Comparison of ENCODE assay signal across 16 cellular contexts in genomic region chr4:95529941-95530340, GRCh38. TPM values are rescaled to one million over a fixed set of nuclear protein-coding genes. Genes with fewer than 3 reads are reported as not detected.
DNase-seq lines count a peak whose midpoint lies in the region; ATAC-seq and TF ChIP-seq lines count a peak whose summit lies in the region.
"Had no signal": no experiment of that assay in that cellular context is flagged by ENCODE, and none has a peak within 500 bp of the region (broad histone marks: within the 10 kb centered on the region; RNA-seq: fewer than 3 reads in every experiment).

No MANE protein-coding gene starts in this region.

- DNase-seq in DND-41, result no peak
- no peak for DNase-seq in chondrocyte (ENCODE audit: low spot score)
- DNase-seq in osteocyte (ENCODE audit: extremely low spot score, unreplicated experiment), result no peak
- no peak for DNase-seq in ureter (ENCODE audit: low spot score)
- no peak for DNase-seq in SIG-M5 treated with dmso at 0.1 percent for 504 hours (lab: John Stamatoyannopoulos, UW; ENCODE audit: unreplicated experiment)
- no peak for DNase-seq in T-helper 9 cell
- DNase-seq: AML-193; Caco-2; CD4-positive, alpha-beta T cell; GF-D8; H9 had no signal

- no peaks in the 10 kb centered on the region for H3K9me3 Mint-ChIP-seq in chondrocyte (ENCODE audit: low read depth)
- H3K9me3 Mint-ChIP-seq in osteocyte (ENCODE audit: unreplicated experiment), result no peaks in the 10 kb centered on the region
- H3K9me3 Mint-ChIP-seq: CD4-positive, alpha-beta T cell; H9; IgD-negative memory B cell had no signal

- peak overlapping the region; percentile 74 for H3K27ac Mint-ChIP-seq in chondrocyte (ENCODE audit: unreplicated experiment)
- peak overlapping the region; percentile 38 for H3K27ac Mint-ChIP-seq in osteocyte (ENCODE audit: unreplicated experiment)
- H3K27ac Mint-ChIP-seq: CD4-positive, alpha-beta T cell; H9; IgD-negative memory B cell had no signal

- H3K4me2 ChIP-seq in DND-41 (ENCODE audit: insufficient read depth, low read length), result peak overlapping the region; percentile 54
- H3K4me2 ChIP-seq in KMS-11, result peak overlapping the region; percentile 36
- H3K4me2 ChIP-seq: A549 had no signal

- H3K9me3 ChIP-seq in DND-41 (ENCODE audit: insufficient read depth, low read length, severe bottlenecking), result no peaks in the 10 kb centered on the region
- H3K9me3 ChIP-seq: A549, Caco-2 had no signal

- H3K4me3 Mint-ChIP-seq in chondrocyte (ENCODE audit: unreplicated experiment) (no peak overlapping the region), osteocyte (ENCODE audit: unreplicated experiment) (no peak overlapping the region)
- H3K4me3 Mint-ChIP-seq: CD4-positive, alpha-beta T cell; H9; IgD-negative memory B cell had no signal

- H3K27ac ChIP-seq in DND-41 (ENCODE audit: low read length) (peak overlapping the region; percentile 96), KMS-11 (no peak overlapping the region)
- H3K27ac ChIP-seq: A549, C4-2B had no signal

- H3K36me3 ChIP-seq in DND-41 (ENCODE audit: insufficient read depth, low read length), result no peaks in the 10 kb centered on the region
- no peaks in the 10 kb centered on the region for H3K36me3 ChIP-seq in KMS-11 (ENCODE audit: insufficient read depth)

- H3K79me2 ChIP-seq in DND-41 (ENCODE audit: insufficient read depth, low read length) (no peaks in the 10 kb centered on the region), KMS-11 (ENCODE audit: insufficient read depth, low read depth) (no peaks in the 10 kb centered on the region)

- H3K27me3 ChIP-seq in DND-41 (ENCODE audit: insufficient read depth, low read length, poor library complexity), result no peaks in the 10 kb centered on the region
- no peaks in the 10 kb centered on the region for H3K27me3 ChIP-seq in KMS-11 (ENCODE audit: insufficient read depth, low read depth)

- peak overlapping the region; percentile 52 for H3K9ac ChIP-seq in DND-41 (ENCODE audit: low read depth, low read length)
- no peak overlapping the region for H3K9ac ChIP-seq in KMS-11

- no peak overlapping the region for H3K4me3 ChIP-seq in DND-41 (ENCODE audit: low read depth in 1 of 2, low read length in 2 of 2)
- no peak overlapping the region for H3K4me3 ChIP-seq in KMS-11 (IDR thresholded peaks at IDR 0.05; ENCODE audit: insufficient read depth, low read depth, low read length)
- H3K4me3 ChIP-seq: A549 had no signal

- ATAC-seq in DND-41 (ENCODE audit: insufficient read depth, low read depth), result no peak
- ATAC-seq: A549, HepG2 had no signal

- TF ChIP-seq CTCF in DND-41 (IDR thresholded peaks at IDR 0.05; ENCODE audit: borderline replicate concordance, extremely low read depth, low read length, poor library complexity, severe bottlenecking) (no peak), KMS-11 (conservative IDR thresholded peaks at IDR 0.05; ENCODE audit: low read depth, low read length) (no peak), chondrocyte (IDR thresholded peaks at IDR 0.05) (no peak), osteocyte (IDR thresholded peaks at IDR 0.05) (no peak)

- H3K36me3 Mint-ChIP-seq in chondrocyte (ENCODE audit: low read depth), result no peaks in the 10 kb centered on the region
- H3K36me3 Mint-ChIP-seq in osteocyte (ENCODE audit: unreplicated experiment), result no peaks in the 10 kb centered on the region
- H3K36me3 Mint-ChIP-seq: IgD-negative memory B cell had no signal

- no peaks in the 10 kb centered on the region for H4K20me1 ChIP-seq in DND-41 (ENCODE audit: insufficient read depth, low read length)
- H4K20me1 ChIP-seq in KMS-11 (ENCODE audit: insufficient read depth), result no peaks in the 10 kb centered on the region

- H3K27me3 Mint-ChIP-seq in chondrocyte (ENCODE audit: low read depth) (no peaks in the 10 kb centered on the region), osteocyte (ENCODE audit: unreplicated experiment) (peaks cover 3% of the 10 kb centered on the region)
- H3K27me3 Mint-ChIP-seq: CD4-positive, alpha-beta T cell; IgD-negative memory B cell had no signal

- H2AFZ ChIP-seq in DND-41 (ENCODE audit: low read depth, low read length), result peak overlapping the region; percentile 36; the same call in 1 of the 2 replicates
- H2AFZ ChIP-seq in KMS-11 (ENCODE audit: low read depth), result no peak overlapping the region

- H3K4me1 ChIP-seq in DND-41 (ENCODE audit: insufficient read depth, low read length), result peaks cover 55% of the 10 kb centered on the region
- peaks cover 66% of the 10 kb centered on the region for H3K4me1 ChIP-seq in KMS-11 (ENCODE audit: low read depth, poor library complexity, severe bottlenecking)
- H3K4me1 ChIP-seq: A549, Caco-2 had no signal

- peaks cover 50% of the 10 kb centered on the region for H3K4me1 Mint-ChIP-seq in chondrocyte (ENCODE audit: low read depth)
- H3K4me1 Mint-ChIP-seq in osteocyte (ENCODE audit: unreplicated experiment), result peaks cover 20% of the 10 kb centered on the region
- H3K4me1 Mint-ChIP-seq: IgD-negative memory B cell had no signal

RNA-seq across cellular contexts. Expression of gene UNC5C, which starts 18.8 kb away (rescaled TPM):
- total RNA-seq in chondrocyte, result 4.7 to 15.5 TPM (median 15.4 TPM) in 3 replicates
- total RNA-seq in osteocyte, result 0.70 and 0.71 TPM in 2 replicates
- 6.2 TPM for total RNA-seq in ureter
- total RNA-seq: Caco-2; CD4-positive, alpha-beta T cell; H9; HepG2 had no signal
